In the genomic region with DNA sequence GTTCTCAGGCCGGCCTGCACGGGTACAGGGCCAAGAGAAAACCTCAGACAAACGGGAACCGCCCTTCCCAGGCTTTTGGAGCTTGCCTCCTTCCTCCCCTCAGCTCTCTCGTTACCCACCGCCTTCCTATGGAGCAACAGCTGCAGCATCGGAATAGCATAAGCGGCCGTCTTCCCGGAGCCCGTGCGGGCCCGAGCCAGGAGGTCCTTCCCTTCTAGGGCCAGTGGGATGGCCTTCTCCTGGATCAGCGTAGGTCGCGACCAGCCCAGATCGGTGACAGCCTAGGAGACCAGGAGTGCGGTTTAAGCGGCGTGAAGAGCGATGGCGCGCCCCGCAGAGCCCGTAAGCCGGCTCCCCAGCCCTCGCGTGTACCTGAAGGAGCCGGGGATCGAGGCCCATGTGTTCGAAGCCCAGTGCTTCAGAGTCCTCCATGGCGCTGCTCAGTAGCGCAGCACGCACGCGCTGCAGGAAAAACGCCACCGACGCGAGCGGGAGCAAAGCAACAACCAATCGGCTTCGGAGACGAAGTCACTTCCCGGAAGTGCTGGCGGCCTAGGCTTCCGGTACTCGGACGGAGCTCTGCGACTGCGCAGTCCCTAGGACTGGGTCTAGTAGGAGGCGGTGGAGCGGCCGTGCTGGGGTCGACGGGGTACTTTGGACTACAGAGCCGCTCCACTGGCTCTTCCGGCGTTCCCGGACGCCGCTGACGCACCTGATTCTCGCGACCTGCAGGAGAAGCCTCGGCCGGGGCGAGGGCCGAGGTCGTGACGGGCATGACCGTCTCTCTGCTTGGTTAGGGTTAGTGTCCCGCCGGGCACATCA, we compare ENCODE assay signal across 8 cellular contexts. TPM values are rescaled to one million over a fixed set of nuclear protein-coding genes. Genes with fewer than 3 reads are reported as not detected.
DNase-seq lines count a peak whose midpoint lies in the region; ATAC-seq and TF ChIP-seq lines count a peak whose summit lies in the region.

A gene with protein sequence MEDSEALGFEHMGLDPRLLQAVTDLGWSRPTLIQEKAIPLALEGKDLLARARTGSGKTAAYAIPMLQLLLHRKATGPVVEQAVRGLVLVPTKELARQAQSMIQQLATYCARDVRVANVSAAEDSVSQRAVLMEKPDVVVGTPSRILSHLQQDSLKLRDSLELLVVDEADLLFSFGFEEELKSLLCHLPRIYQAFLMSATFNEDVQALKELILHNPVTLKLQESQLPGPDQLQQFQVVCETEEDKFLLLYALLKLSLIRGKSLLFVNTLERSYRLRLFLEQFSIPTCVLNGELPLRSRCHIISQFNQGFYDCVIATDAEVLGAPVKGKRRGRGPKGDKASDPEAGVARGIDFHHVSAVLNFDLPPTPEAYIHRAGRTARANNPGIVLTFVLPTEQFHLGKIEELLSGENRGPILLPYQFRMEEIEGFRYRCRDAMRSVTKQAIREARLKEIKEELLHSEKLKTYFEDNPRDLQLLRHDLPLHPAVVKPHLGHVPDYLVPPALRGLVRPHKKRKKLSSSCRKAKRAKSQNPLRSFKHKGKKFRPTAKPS (minus strand): TSS at position 445 of the 822 bp plus-strand sequence. CDS start 13 bp downstream, at position 432.

- H3K4me3 ChIP-seq in GM12875 (ENCODE audit: low read depth, low read length) (peak within 1 kb of the TSS; percentile 96), adipocyte (ENCODE audit: low read length) (peak within 1 kb of the TSS; percentile 99), heart left ventricle (peak within 1 kb of the TSS; percentile 65 to 97 (median 86))

- no peaks in the 10 kb centered on the region for H3K9me3 Mint-ChIP-seq in type B pancreatic cell

- H3K4me1 ChIP-seq in adipocyte (ENCODE audit: control insufficient read depth, insufficient read depth, low read length) (peaks cover 26% of the 10 kb centered on the region), heart left ventricle (peaks cover 4 to 30% (median 20%) of the 10 kb centered on the region in 12 donors)

- TF ChIP-seq POLR2A in heart left ventricle (IDR thresholded peaks at IDR 0.05): peak; percentile 58 to 94

- peak within 1 kb of the TSS; percentile 99 for H3K4me3 Mint-ChIP-seq in type B pancreatic cell

- no peaks in the 10 kb centered on the region for H3K27me3 Mint-ChIP-seq in type B pancreatic cell

- peaks cover 29% of the 10 kb centered on the region for H3K36me3 Mint-ChIP-seq in type B pancreatic cell

- WGBS in heart left ventricle, 4 donors: 0 to 1% (median 0%) methylated on average over 36 to 74 of the region's 74 CpGs

- peak within 1 kb of the TSS; percentile 53 to 95 (median 88) for H3K27ac ChIP-seq in heart left ventricle

- ATAC-seq in HG02798 (IDR thresholded peaks at IDR 0.05; ENCODE audit: poor library complexity, unreplicated experiment) (peak; percentile 94), heart left ventricle (peak; percentile 96 to 98 (median 97))

- H3K27ac Mint-ChIP-seq in type B pancreatic cell: peak within 1 kb of the TSS; percentile 97

- no peaks in the 10 kb centered on the region for H3K27me3 ChIP-seq in adipocyte (replicated peaks; ENCODE audit: control insufficient read depth, insufficient read depth, low read length)
- H3K27me3 ChIP-seq in heart left ventricle: no peaks in the 10 kb centered on the region

- H3K9ac ChIP-seq in adipocyte (ENCODE audit: low read length): peak within 1 kb of the TSS; percentile 97

- H3K9me3 ChIP-seq in adipocyte (ENCODE audit: control insufficient read depth, low read length) (no peaks in the 10 kb centered on the region), heart left ventricle (no peaks in the 10 kb centered on the region)

- DNase-seq in NCI-H1436 (lab: John Stamatoyannopoulos, UW) (peak; percentile 93), T follicular helper cell (ENCODE audit: low read depth) (peak; percentile 88), adipocyte (ENCODE audit: low read depth) (peak; percentile 98), heart left ventricle (peak; percentile 94 to 97 (median 97)), pons (ENCODE audit: low spot score) (peak; percentile 96), type B pancreatic cell (ENCODE audit: extremely low spot score, unreplicated experiment) (peak; percentile 92)

- H3K4me1 Mint-ChIP-seq in type B pancreatic cell (ENCODE audit: unreplicated experiment): peaks cover 11% of the 10 kb centered on the region

- peaks cover 58% of the 10 kb centered on the region for H3K36me3 ChIP-seq in adipocyte (ENCODE audit: control insufficient read depth, insufficient read depth, low read length, severe bottlenecking)
- peaks cover 4 to 71% (median 68%) of the 10 kb centered on the region in 9 donors for H3K36me3 ChIP-seq in heart left ventricle

- intact Hi-C loops in heart left ventricle (cut with DNase I): loop anchor here in 2 of 10 donors (5.0 to 10.0 kb wide), 2 partner anchors 81 to 541 kb away; a partner anchor contains a TSS

- TF ChIP-seq CTCF in GM12875 (IDR thresholded peaks at IDR 0.05; ENCODE audit: borderline replicate concordance, insufficient read depth, low read depth, low read length) (no peak), heart left ventricle (IDR thresholded peaks at IDR 0.05) (peak in 2 of 12 donors; percentile 6 to 12), type B pancreatic cell (conservative IDR thresholded peaks at IDR 0.05) (no peak)

RNA-seq across cellular contexts. Expression of the gene that starts here (rescaled TPM):
- 10 to 100 TPM; 19.4 to 43.4 (median 28.4) TPM for total RNA-seq in heart left ventricle
- polyA plus RNA-seq in heart left ventricle: 10 to 100 TPM; 34.1 to 39.3 TPM
- 86.5 and 100 TPM in 2 replicates for total RNA-seq in type B pancreatic cell (ENCODE audit: low replicate concordance)

Comparison
In these comparisons a context has a peak if more than half of its experiments do, and no peak if none do; other contexts are left out.
1. Peak in every context shown above with its lines: DNase-seq, ATAC-seq, H3K4me3 ChIP-seq and H3K27ac ChIP-seq.